23 cellular contexts compared by ENCODE assay signal in the genomic region with DNA sequence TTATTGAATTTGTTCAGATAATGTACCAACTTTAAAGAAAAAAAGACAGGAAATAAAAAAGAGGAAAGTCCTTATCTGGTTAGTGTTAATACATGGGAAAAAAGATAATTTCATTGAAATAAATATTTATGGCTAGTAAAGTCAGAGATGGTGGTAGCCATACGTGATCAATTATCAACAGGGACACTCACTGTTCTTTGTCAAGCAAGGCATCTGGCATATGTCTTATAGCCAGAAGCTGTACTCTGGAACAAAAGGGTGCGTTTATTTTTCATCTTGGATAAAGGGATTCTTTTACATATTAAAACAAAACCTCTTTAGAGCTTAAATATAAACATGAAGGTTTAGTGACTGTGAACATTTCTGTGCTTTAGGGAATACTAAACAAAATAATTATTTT. TPM values are rescaled to one million over a fixed set of nuclear protein-coding genes. Genes with fewer than 3 reads are reported as not detected.
"Had no signal": no experiment of that assay in that cellular context is flagged by ENCODE, and none has a peak within 500 bp of the region (broad histone marks: within the 10 kb centered on the region; RNA-seq: fewer than 3 reads in every experiment).

No MANE protein-coding gene starts in this region.

- H3K27ac Mint-ChIP-seq: activated CD8-positive, alpha-beta memory T cell treated with anti-CD3 and anti-CD28 coated beads, Interleukin-2, amount 10 ng/mL, durations not matched to agents 7 days and 5 days; activated naive CD4-positive, alpha-beta T cell treated with anti-CD3 and anti-CD28 coated beads, Interleukin-2, amount 50 U/mL, for 24 hours; activated T-cell treated with anti-CD3 and anti-CD28 coated beads, Interleukin-2, amount 50 U/mL, for 24 hours; activated T-helper 1 cell treated with anti-CD3 and anti-CD28 coated beads, Interleukin-12 subunit alpha, Interleukin-12 subunit beta, Interleukin-2, Interleukin-4 antibody, amounts not matched to agents 30 ng/mL and 10 ng/mL and 1 ng/mL, durations not matched to agents 14 hours and 24 hours and 36 hours; T-cell had no signal

- H3K4me3 Mint-ChIP-seq: activated CD8-positive, alpha-beta memory T cell treated with anti-CD3 and anti-CD28 coated beads, Interleukin-2, amount 10 ng/mL, durations not matched to agents 7 days and 5 days; activated naive CD4-positive, alpha-beta T cell treated with anti-CD3 and anti-CD28 coated beads, Interleukin-2, amount 50 U/mL, for 24 hours; activated T-cell treated with anti-CD3 and anti-CD28 coated beads, Interleukin-2, amount 50 U/mL, for 24 hours; activated T-helper 1 cell treated with anti-CD3 and anti-CD28 coated beads, Interleukin-12 subunit alpha, Interleukin-12 subunit beta, Interleukin-2, Interleukin-4 antibody, amounts not matched to agents 30 ng/mL and 10 ng/mL and 1 ng/mL, durations not matched to agents 14 hours and 24 hours and 36 hours; T-cell had no signal

- H3K27ac ChIP-seq: body of pancreas, Peyer's patch, RWPE1, SJCRH30 had no signal

- H3K36me3 ChIP-seq: Peyer's patch, SJCRH30 had no signal

- H3K4me1 ChIP-seq: body of pancreas, Peyer's patch, SJCRH30 had no signal

- H3K9me3 ChIP-seq: body of pancreas, Peyer's patch, SJCRH30 had no signal

- H3K4me3 ChIP-seq: body of pancreas, K562, Peyer's patch, SJCRH30 had no signal

- H3K27me3 ChIP-seq: body of pancreas, Peyer's patch, SJCRH30 had no signal

- H3K27me3 Mint-ChIP-seq: activated CD8-positive, alpha-beta memory T cell treated with anti-CD3 and anti-CD28 coated beads, Interleukin-2, amount 10 ng/mL, durations not matched to agents 7 days and 5 days; activated naive CD4-positive, alpha-beta T cell treated with anti-CD3 and anti-CD28 coated beads, Interleukin-2, amount 50 U/mL, for 24 hours had no signal

- H3K36me3 Mint-ChIP-seq: activated CD8-positive, alpha-beta memory T cell treated with anti-CD3 and anti-CD28 coated beads, Interleukin-2, amount 10 ng/mL, durations not matched to agents 7 days and 5 days; activated naive CD4-positive, alpha-beta T cell treated with anti-CD3 and anti-CD28 coated beads, Interleukin-2, amount 50 U/mL, for 24 hours; T-cell had no signal

- H3K9me3 Mint-ChIP-seq: activated naive CD4-positive, alpha-beta T cell treated with anti-CD3 and anti-CD28 coated beads, Interleukin-2, amount 50 U/mL, for 24 hours; activated T-cell treated with anti-CD3 and anti-CD28 coated beads, Interleukin-2, amount 50 U/mL, for 24 hours; activated T-helper 1 cell treated with anti-CD3 and anti-CD28 coated beads, Interleukin-12 subunit alpha, Interleukin-12 subunit beta, Interleukin-2, Interleukin-4 antibody, amounts not matched to agents 30 ng/mL and 10 ng/mL and 1 ng/mL, durations not matched to agents 14 hours and 24 hours and 36 hours; T-cell had no signal

- DNase-seq: activated CD4-positive, alpha-beta T cell treated with anti-CD3 and anti-CD28 coated beads for 4 hours; activated CD4-positive, alpha-beta T cell treated with anti-CD3 and anti-CD28 coated beads, Interleukin-2, amount 50 U/mL, for 4 hours; activated CD8-positive, alpha-beta memory T cell treated with anti-CD3 and anti-CD28 coated beads, Interleukin-2, amount 10 ng/mL, durations not matched to agents 7 days and 5 days; activated effector memory CD4-positive, alpha-beta T cell treated with Interleukin-2 at 50 U/mL for 16 hours; activated naive CD4-positive, alpha-beta T cell; activated T-cell treated with anti-CD3 and anti-CD28 coated beads, Interleukin-2, amount 50 U/mL, for 24 hours; aorta; body of pancreas; central memory CD4-positive, alpha-beta T cell; Kasumi-1; NCI-H1694 treated with DMSO at 0.1 percent for 48 hours; NCI-H2029 treated with DMSO at 0.1 percent for 48 hours; NCI-H510A treated with DMSO at 0.1 percent for 48 hours; NCI-H774; NK-92 treated with Interleukin-12 subunit alpha and Interleukin-12 subunit beta, amount 100 ng/mL, for 24 hours; Peyer's patch; Right ventricle myocardium superior; SJCRH30; T-cell had no signal

- H3K4me1 Mint-ChIP-seq: activated CD8-positive, alpha-beta memory T cell treated with anti-CD3 and anti-CD28 coated beads, Interleukin-2, amount 10 ng/mL, durations not matched to agents 7 days and 5 days; activated naive CD4-positive, alpha-beta T cell treated with anti-CD3 and anti-CD28 coated beads, Interleukin-2, amount 50 U/mL, for 24 hours; T-cell had no signal

RNA-seq across cellular contexts. Expression of a gene that starts 26.7 kb away (rescaled TPM):
- total RNA-seq: K562 had no signal
- polyA plus RNA-seq: K562 had no signal
